Comparison of ENCODE assay signal across 8 cellular contexts in genomic region chr10:42638053-42638820, GRCh38. TPM values are rescaled to one million over a fixed set of nuclear protein-coding genes. Genes with fewer than 3 reads are reported as not detected.
DNase-seq lines count a peak whose midpoint lies in the region; ATAC-seq and TF ChIP-seq lines count a peak whose summit lies in the region.

ZNF33B (minus strand) TSS chr10:42638570; CDS start chr10:42636928, 1,642 bp downstream.

- 0% methylated on average over 38 of the region's 62 CpGs for WGBS in esophagus muscularis mucosa

- TF ChIP-seq CTCF in KMS-11 (conservative IDR thresholded peaks at IDR 0.05; ENCODE audit: low read depth, low read length) = no peak
- TF ChIP-seq CTCF in Panc1 (IDR thresholded peaks at IDR 0.05) = no peak
- TF ChIP-seq CTCF in esophagus muscularis mucosa (IDR thresholded peaks at IDR 0.05) = no peak

- BruUV-seq in Panc1 (replicated peaks; lab: Mats Ljungman, UMichigan) = no TSS peak

- peak within 1 kb of the TSS; percentile 94 for H3K9ac ChIP-seq in KMS-11

- H3K4me3 ChIP-seq in KMS-11 (IDR thresholded peaks at IDR 0.05; ENCODE audit: insufficient read depth, low read depth, low read length) (no peak within 1 kb of the TSS), Panc1 (ENCODE audit: low read depth in 2 of 2, low read length in 2 of 2) (peak within 1 kb of the TSS; percentile 65 to 80), esophagus muscularis mucosa (peak within 1 kb of the TSS; percentile 75 to 98 (median 80)), muscle layer of duodenum (ENCODE audit: low read depth in 1 of 2, low read length in 2 of 2) (peak within 1 kb of the TSS; percentile 95 to 97)

- peak within 1 kb of the TSS; percentile 98 for H3K27ac ChIP-seq in KMS-11
- H3K27ac ChIP-seq in Panc1 (ENCODE audit: low read length) = peak within 1 kb of the TSS; percentile 95
- H3K27ac ChIP-seq in esophagus muscularis mucosa (replicated peaks in 1 of 4) = peak within 1 kb of the TSS; percentile 91 to 96 (median 94)
- peak within 1 kb of the TSS; percentile 88 for H3K27ac ChIP-seq in muscle layer of duodenum (ENCODE audit: low read length)

- H3K36me3 Mint-ChIP-seq in activated T-cell treated with anti-CD3 and anti-CD28 coated beads, Interleukin-2, amount 50 U/mL, for 4 hours (ENCODE audit: insufficient read depth) = peaks cover 6% of the 10 kb centered on the region

- H3K9me3 ChIP-seq in Panc1 (ENCODE audit: control insufficient read depth, insufficient read depth, low read depth, low read length) (no peaks in the 10 kb centered on the region), esophagus muscularis mucosa (no peaks in the 10 kb centered on the region), muscle layer of duodenum (ENCODE audit: control insufficient read depth in 1 of 2, low read length in 2 of 2) (no peaks in the 10 kb centered on the region)

- CTCF ChIA-PET in Panc1 (lab: Charles Lee) = no interaction called here

- H3K4me1 ChIP-seq in KMS-11 (ENCODE audit: low read depth, poor library complexity, severe bottlenecking) = peaks cover 17% of the 10 kb centered on the region
- H3K4me1 ChIP-seq in Panc1 (ENCODE audit: control insufficient read depth, insufficient read depth, low read length) = peaks cover 10% of the 10 kb centered on the region
- peaks cover 0 to 20% (median 10%) of the 10 kb centered on the region in 4 donors for H3K4me1 ChIP-seq in esophagus muscularis mucosa
- H3K4me1 ChIP-seq in muscle layer of duodenum (ENCODE audit: control insufficient read depth in 1 of 2, insufficient read depth in 2 of 2, low read length in 2 of 2) = no peaks in the 10 kb centered on the region

- H3K27me3 Mint-ChIP-seq in activated T-cell treated with anti-CD3 and anti-CD28 coated beads, Interleukin-2, amount 50 U/mL, for 4 hours (ENCODE audit: low read depth) = no peaks in the 10 kb centered on the region

- peak within 1 kb of the TSS; percentile 77 for H3K4me2 ChIP-seq in KMS-11

- no peak for TF ChIP-seq POLR2A in esophagus muscularis mucosa (IDR thresholded peaks at IDR 0.05; ENCODE audit: low read depth)

- POLR2A ChIA-PET in Panc1 (lab: Charles Lee) = no interaction called here

- H3K9me3 Mint-ChIP-seq in activated T-cell treated with anti-CD3 and anti-CD28 coated beads, Interleukin-2, amount 50 U/mL, for 4 hours = no peaks in the 10 kb centered on the region

- TF ChIP-seq EP300 in esophagus muscularis mucosa (IDR thresholded peaks at IDR 0.05) = no peak

- intact Hi-C loops in Panc1 (cut with micrococcal nuclease; ENCODE audit: unreplicated experiment) = loop anchor here (10.0 kb wide), 1 partner anchor 83 kb away; no protein-coding TSS in a partner anchor
- intact Hi-C loops in esophagus muscularis mucosa (cut with DNase I) = loop anchor here (5.0 to 10.0 kb wide), 3 partner anchors 86 to 467 kb away; partner anchors contain the start of gene BMS1

- ATAC-seq in GM21786 (IDR thresholded peaks at IDR 0.05; ENCODE audit: unreplicated experiment) (peak; percentile 91), Panc1 (peak; percentile 97)
- peak; percentile 98 to 99 for ATAC-seq in activated T-cell treated with anti-CD3 and anti-CD28 coated beads, Interleukin-2, amount 50 U/mL, for 4 hours

- H3K27me3 ChIP-seq in KMS-11 (ENCODE audit: insufficient read depth, low read depth) = no peaks in the 10 kb centered on the region
- H3K27me3 ChIP-seq in Panc1 (ENCODE audit: control insufficient read depth, insufficient read depth, low read length) = no peaks in the 10 kb centered on the region
- no peaks in the 10 kb centered on the region for H3K27me3 ChIP-seq in esophagus muscularis mucosa
- H3K27me3 ChIP-seq in muscle layer of duodenum (ENCODE audit: low read depth, low read length) = no peaks in the 10 kb centered on the region

- peaks cover 30% of the 10 kb centered on the region for H3K4me1 Mint-ChIP-seq in activated T-cell treated with anti-CD3 and anti-CD28 coated beads, Interleukin-2, amount 50 U/mL, for 4 hours (ENCODE audit: low read depth)

- 0 out of 2 replicates have a peak, but pooled peaks cover 3% of the 10 kb centered on the region for H3K79me2 ChIP-seq in KMS-11 (ENCODE audit: insufficient read depth, low read depth)

- H4K20me1 ChIP-seq in KMS-11 (ENCODE audit: insufficient read depth) = no peaks in the 10 kb centered on the region

- peak within 1 kb of the TSS; percentile 93 for H2AFZ ChIP-seq in KMS-11 (ENCODE audit: low read depth)

- DNase-seq in DMS79 treated with DMSO at 0.1 percent for 48 hours (lab: John Stamatoyannopoulos, UW) (peak; percentile 68), Panc1 (ENCODE audit: low read depth, low spot score) (peak; percentile 95), esophagus muscularis mucosa (ENCODE audit: extremely low spot score) (peak; percentile 96)
- peak; percentile 92 for DNase-seq in activated T-cell treated with anti-CD3 and anti-CD28 coated beads, Interleukin-2, amount 50 U/mL, for 4 hours
- peak; percentile 81 for DNase-seq in stimulated activated CD8-positive, alpha-beta memory T cell treated with anti-CD3 and anti-CD28 coated beads, Interleukin-7, amount 100 ng/mL, for 24 hours (ENCODE audit: low read depth)

- in situ Hi-C loops in Panc1 (cut with HindIII; ENCODE audit: low pct_unique_long_range_greater_than_20kb, low sequenced_read_pairs) = no loop called here

- peak within 1 kb of the TSS; percentile 93 for H3K4me3 Mint-ChIP-seq in activated T-cell treated with anti-CD3 and anti-CD28 coated beads, Interleukin-2, amount 50 U/mL, for 4 hours

- H3K36me3 ChIP-seq in KMS-11 (ENCODE audit: insufficient read depth) = no peaks in the 10 kb centered on the region
- H3K36me3 ChIP-seq in Panc1 (ENCODE audit: control insufficient read depth, insufficient read depth, low read length) = no peaks in the 10 kb centered on the region
- peaks cover 0 to 5% (median 0%) of the 10 kb centered on the region in 4 donors for H3K36me3 ChIP-seq in esophagus muscularis mucosa
- no peaks in the 10 kb centered on the region for H3K36me3 ChIP-seq in muscle layer of duodenum (ENCODE audit: control insufficient read depth in 1 of 2, insufficient read depth in 2 of 2, low read length in 2 of 2)

RNA-seq across cellular contexts. Expression of gene ZNF33B, which starts in this region (rescaled TPM):
- 25.1 TPM for total RNA-seq in Panc1 (2021; ENCODE audit: unreplicated experiment)
- polyA plus RNA-seq in Panc1 (2012; ENCODE audit: insufficient read length) = 6.2 TPM
- total RNA-seq in activated T-cell treated with anti-CD3 and anti-CD28 coated beads, Interleukin-2, amount 50 U/mL, for 4 hours = 1 to 10 TPM; 4.6 to 4.9 (median 4.9) TPM
- total RNA-seq in esophagus muscularis mucosa = 10 to 100 TPM; 10.8 to 18.4 (median 15.9) TPM
